9 cellular contexts compared by ENCODE assay signal in the genomic region with DNA sequence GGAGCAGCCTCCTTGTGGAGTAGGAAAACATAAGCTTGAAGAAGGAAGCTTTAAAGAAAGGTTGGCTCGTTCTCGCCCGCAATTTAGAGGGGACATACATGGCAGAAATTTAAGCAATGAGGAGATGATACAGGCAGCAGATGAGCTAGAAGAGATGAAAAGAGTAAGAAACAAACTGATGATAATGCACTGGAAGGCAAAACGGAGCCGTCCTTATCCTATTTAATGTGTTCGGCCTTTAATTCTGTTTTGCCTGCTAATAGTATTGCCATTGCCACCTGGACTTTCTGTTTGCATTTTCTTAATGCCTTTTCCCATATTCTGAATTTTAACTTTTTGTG.
DNase-seq lines count a peak whose midpoint lies in the region; ATAC-seq and TF ChIP-seq lines count a peak whose summit lies in the region.
"Had no signal": no experiment of that assay in that cellular context is flagged by ENCODE, and none has a peak within 500 bp of the region (broad histone marks: within the 10 kb centered on the region; RNA-seq: fewer than 3 reads in every experiment).

No MANE protein-coding gene starts in this region.

- DNase-seq in cardiac fibroblast (ENCODE audit: low read depth in 2 of 2): no peak
- DNase-seq in NCI-H1417 treated with DMSO at 0.1 percent for 48 hours (lab: John Stamatoyannopoulos, UW): no peak
- DNase-seq in effector CD4-positive, alpha-beta T cell: no peak
- DNase-seq in dedifferentiated amniotic fluid mesenchymal stem cell (ENCODE audit: extremely low spot score): no peak
- DNase-seq: SIG-M5 had no signal

- peak overlapping the region; percentile 80 for H3K27ac ChIP-seq in ACC112 (ENCODE audit: low read depth, low read length)

- H3K27me3 ChIP-seq in ACC112 (ENCODE audit: insufficient read depth, low read length) (no peaks in the 10 kb centered on the region), mucosa of stomach (ENCODE audit: control insufficient read depth, insufficient read depth, low read length) (no peaks in the 10 kb centered on the region)

- H2AFZ ChIP-seq in ACC112 (ENCODE audit: low read length, unreplicated experiment): peak overlapping the region; percentile 51

- peaks cover 35% of the 10 kb centered on the region for H3K79me2 ChIP-seq in ACC112 (ENCODE audit: control insufficient read depth, insufficient read depth, low read length, unreplicated experiment)

- TF ChIP-seq CTCF in cardiac fibroblast (IDR thresholded peaks at IDR 0.05; ENCODE audit: low read depth, low read length): no peak

- H3K4me3 ChIP-seq in ACC112 (ENCODE audit: low read depth, low read length): peak overlapping the region; percentile 86
- H3K4me3 ChIP-seq in cardiac fibroblast (replicated peaks in 1 of 2; ENCODE audit: low read depth in 2 of 2, low read length in 2 of 2): peak overlapping the region; percentile 60 to 61
- peak overlapping the region; percentile 41 for H3K4me3 ChIP-seq in mucosa of stomach (ENCODE audit: low read length)

- peak; percentile 9 for ATAC-seq in HG02571 (IDR thresholded peaks at IDR 0.05; ENCODE audit: unreplicated experiment)
- no peak for ATAC-seq in HG03439 (IDR thresholded peaks at IDR 0.05; ENCODE audit: unreplicated experiment)

- peaks cover 3% of the 10 kb centered on the region; the same call in 1 of the 2 replicates for H3K36me3 ChIP-seq in ACC112 (ENCODE audit: insufficient read depth, low read length)
- no peaks in the 10 kb centered on the region for H3K36me3 ChIP-seq in mucosa of stomach (ENCODE audit: control insufficient read depth, insufficient read depth, low read length)

- H3K9me3 ChIP-seq in mucosa of stomach (ENCODE audit: control insufficient read depth, low read length): no peaks in the 10 kb centered on the region

- peak overlapping the region; percentile 81 for H3K9ac ChIP-seq in mucosa of stomach (ENCODE audit: low read length)

- H3K4me1 ChIP-seq in ACC112 (ENCODE audit: control insufficient read depth, insufficient read depth, low read length, unreplicated experiment) (peaks cover 17% of the 10 kb centered on the region), mucosa of stomach (ENCODE audit: control insufficient read depth, insufficient read depth, low read length) (peaks cover 4% of the 10 kb centered on the region)
